ENCODE assay signal across 23 cellular contexts in genomic region chr17:34226011-34226410, GRCh38. TPM values are rescaled to one million over a fixed set of nuclear protein-coding genes. Genes with fewer than 3 reads are reported as not detected.
A peak's percentile ranks its signal among the peaks of the same experiment; 100 is the strongest.
DNase-seq lines count a peak whose midpoint lies in the region; ATAC-seq, FAIRE-seq and TF ChIP-seq lines count a peak whose summit lies in the region.
"Had no signal": no experiment of that assay in that cellular context is flagged by ENCODE, and none has a peak within 500 bp of the region (broad histone marks: within the 10 kb centered on the region; RNA-seq: fewer than 3 reads in every experiment).

No MANE protein-coding gene starts in this region.

- H3K9ac ChIP-seq in astrocyte (ENCODE audit: low read length), result no peak overlapping the region

- no peak overlapping the region for H3K27ac ChIP-seq in HEK293 (ENCODE audit: extremely low read depth, low read depth, low read length)
- H3K27ac ChIP-seq in astrocyte (ENCODE audit: low read depth, low read length), result no peak overlapping the region

- peaks cover 3% of the 10 kb centered on the region for H3K9me3 Mint-ChIP-seq in astrocyte (ENCODE audit: unreplicated experiment)

- no peak for FAIRE-seq in astrocyte (lab: Jason Lieb, UNC)
- FAIRE-seq: GM19239 had no signal

- H3K79me2 ChIP-seq in astrocyte (ENCODE audit: insufficient read depth, low read length), result no peaks in the 10 kb centered on the region

- H3K4me3 ChIP-seq in HEK293 (ENCODE audit: low read depth, low read length) (no peak overlapping the region), astrocyte (ENCODE audit: insufficient read depth, low read depth, low read length) (no peak overlapping the region)

- no peaks in the 10 kb centered on the region for H3K36me3 Mint-ChIP-seq in astrocyte (ENCODE audit: low read depth, unreplicated experiment)

- H2AFZ ChIP-seq in astrocyte (ENCODE audit: low read depth, low read length), result no peak overlapping the region

- no peak overlapping the region for H3K4me3 Mint-ChIP-seq in astrocyte (ENCODE audit: unreplicated experiment)
- H3K4me3 Mint-ChIP-seq: T-helper 1 cell treated with Interleukin-12 subunit alpha and Interleukin-12 subunit beta and Interleukin-4 antibody, amounts not matched to agents 30 μg/mL and 1 μg/mL, for 36 hours had no signal

- H3K27me3 ChIP-seq in astrocyte (ENCODE audit: insufficient read depth, low read length), result no peaks in the 10 kb centered on the region

- POLR2A ChIA-PET in HEK293 (lab: Yijun Ruan, JAX), result no interaction called here

- peaks cover 15% of the 10 kb centered on the region for H3K27me3 Mint-ChIP-seq in astrocyte (ENCODE audit: low read depth, unreplicated experiment)

- CTCF ChIA-PET in HEK293 (lab: Yijun Ruan, JAX), result interaction anchor here (1.1 to 2.9 kb wide), 3 partner anchors 24 to 136 kb away, joined by 3 to 13 read pairs (median 3); no protein-coding TSS in a partner anchor

- H3K4me2 ChIP-seq in astrocyte (ENCODE audit: low read length), result no peak overlapping the region

- no peaks in the 10 kb centered on the region for H3K36me3 ChIP-seq in HEK293 (ENCODE audit: control insufficient read depth in 2 of 2, insufficient read depth in 1 of 2, low read length in 2 of 2)
- no peaks in the 10 kb centered on the region for H3K36me3 ChIP-seq in astrocyte (ENCODE audit: insufficient read depth, low read length)

- H3K9me3 ChIP-seq in HEK293 (ENCODE audit: control insufficient read depth, insufficient read depth, low read depth, low read length) (no peaks in the 10 kb centered on the region), astrocyte (ENCODE audit: insufficient read depth, low read depth, low read length) (peaks cover 2% of the 10 kb centered on the region)

- no peak for TF ChIP-seq CTCF in HEK293 (tag by site-specific recombination; IDR thresholded peaks at IDR 0.05)
- no peak for TF ChIP-seq CTCF in astrocyte (IDR thresholded peaks at IDR 0.05; ENCODE audit: insufficient read depth, low read depth, low read length)

- H4K20me1 ChIP-seq in astrocyte (ENCODE audit: insufficient read depth, low read length), result no peaks in the 10 kb centered on the region

- H3K4me1 ChIP-seq in HEK293 (ENCODE audit: control insufficient read depth, insufficient read depth, low read length) (no peaks in the 10 kb centered on the region), astrocyte (ENCODE audit: insufficient read depth, low read length) (peaks cover 3% of the 10 kb centered on the region)

- H3K4me1 Mint-ChIP-seq in astrocyte (ENCODE audit: low read depth, unreplicated experiment), result peaks cover 6% of the 10 kb centered on the region

- ATAC-seq in GM18519 (IDR thresholded peaks at IDR 0.05; ENCODE audit: low FRiP score, unreplicated experiment) (no peak), GM19463 (IDR thresholded peaks at IDR 0.05; ENCODE audit: unreplicated experiment) (no peak)

- H3K27ac Mint-ChIP-seq in astrocyte (ENCODE audit: unreplicated experiment), result no peak overlapping the region
- H3K27ac Mint-ChIP-seq: T-helper 1 cell treated with Interleukin-12 subunit alpha and Interleukin-12 subunit beta and Interleukin-4 antibody, amounts not matched to agents 30 μg/mL and 1 μg/mL, for 36 hours had no signal

- DNase-seq in AG08395 (ENCODE audit: low spot score), result peak; percentile 19
- DNase-seq in astrocyte (ENCODE audit: low read depth), result peak; percentile 77
- peak; percentile 10 for DNase-seq in kidney glomerular epithelial cell (lab: John Stamatoyannopoulos, UW)
- DNase-seq in LoVo (ENCODE audit: low spot score), result no peak
- no peak for DNase-seq in activated T-cell treated with anti-CD3 and anti-CD28 coated beads for 4 hours
- DNase-seq: 8988T; C1 segment of cervical spinal cord; HCEC 1CT; KG1; NCI-H1092 treated with DMSO at 0.1 percent for 48 hours; NCI-H2081 treated with DMSO at 0.1 percent for 48 hours; NCI-H345; NCI-H526 treated with DMSO at 0.1 percent for 48 hours; NK-92 treated with Interleukin-12 subunit alpha and Interleukin-12 subunit beta, amount 100 ng/mL, for 24 hours; RPMI8226; SIG-M5 had no signal

TF ChIP-seq in HEK293, 187 proteins besides CTCF, POLR2A, EP300 and RAD21:
- TF ChIP-seq, protein P1, sequence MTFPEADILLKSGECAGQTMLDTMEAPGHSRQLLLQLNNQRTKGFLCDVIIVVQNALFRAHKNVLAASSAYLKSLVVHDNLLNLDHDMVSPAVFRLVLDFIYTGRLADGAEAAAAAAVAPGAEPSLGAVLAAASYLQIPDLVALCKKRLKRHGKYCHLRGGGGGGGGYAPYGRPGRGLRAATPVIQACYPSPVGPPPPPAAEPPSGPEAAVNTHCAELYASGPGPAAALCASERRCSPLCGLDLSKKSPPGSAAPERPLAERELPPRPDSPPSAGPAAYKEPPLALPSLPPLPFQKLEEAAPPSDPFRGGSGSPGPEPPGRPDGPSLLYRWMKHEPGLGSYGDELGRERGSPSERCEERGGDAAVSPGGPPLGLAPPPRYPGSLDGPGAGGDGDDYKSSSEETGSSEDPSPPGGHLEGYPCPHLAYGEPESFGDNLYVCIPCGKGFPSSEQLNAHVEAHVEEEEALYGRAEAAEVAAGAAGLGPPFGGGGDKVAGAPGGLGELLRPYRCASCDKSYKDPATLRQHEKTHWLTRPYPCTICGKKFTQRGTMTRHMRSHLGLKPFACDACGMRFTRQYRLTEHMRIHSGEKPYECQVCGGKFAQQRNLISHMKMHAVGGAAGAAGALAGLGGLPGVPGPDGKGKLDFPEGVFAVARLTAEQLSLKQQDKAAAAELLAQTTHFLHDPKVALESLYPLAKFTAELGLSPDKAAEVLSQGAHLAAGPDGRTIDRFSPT (tag by site-specific recombination; IDR thresholded peaks at IDR 0.05), result 0 out of 2 replicates have a peak, but pooled peaks have one; percentile 13
- TF ChIP-seq ZNF423 (tag by site-specific recombination; IDR thresholded peaks at IDR 0.05), result no peak
- TF ChIP-seq, protein P2, sequence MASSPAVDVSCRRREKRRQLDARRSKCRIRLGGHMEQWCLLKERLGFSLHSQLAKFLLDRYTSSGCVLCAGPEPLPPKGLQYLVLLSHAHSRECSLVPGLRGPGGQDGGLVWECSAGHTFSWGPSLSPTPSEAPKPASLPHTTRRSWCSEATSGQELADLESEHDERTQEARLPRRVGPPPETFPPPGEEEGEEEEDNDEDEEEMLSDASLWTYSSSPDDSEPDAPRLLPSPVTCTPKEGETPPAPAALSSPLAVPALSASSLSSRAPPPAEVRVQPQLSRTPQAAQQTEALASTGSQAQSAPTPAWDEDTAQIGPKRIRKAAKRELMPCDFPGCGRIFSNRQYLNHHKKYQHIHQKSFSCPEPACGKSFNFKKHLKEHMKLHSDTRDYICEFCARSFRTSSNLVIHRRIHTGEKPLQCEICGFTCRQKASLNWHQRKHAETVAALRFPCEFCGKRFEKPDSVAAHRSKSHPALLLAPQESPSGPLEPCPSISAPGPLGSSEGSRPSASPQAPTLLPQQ (tag by site-specific recombination; IDR thresholded peaks at IDR 0.05), result no peak

RNA-seq across cellular contexts. Expression of gene CCL2, which starts 29.1 kb away (rescaled TPM):
- 44.1 and 54.2 TPM in 2 replicates for total RNA-seq in astrocyte
- total RNA-seq: OCI-LY7 had no signal

RNA-seq across cellular contexts. Expression of gene CCL7, which starts 44.0 kb away (rescaled TPM):
- total RNA-seq in astrocyte, result not detected in 2 replicates
- total RNA-seq: MCF 10A, OCI-LY7 had no signal

RNA-seq across cellular contexts. Expression of gene CCL11, which starts 59.5 kb away (rescaled TPM):
- total RNA-seq in astrocyte, result 0.26 TPM in 1 of 2 replicates, not detected in the other
- total RNA-seq: MCF 10A, OCI-LY7 had no signal

Comparison
In these comparisons a context has a peak if more than half of its experiments do, and no peak if none do; other contexts are left out.
1. DNase-seq: peak in AG08395 (single experiment), astrocyte (single experiment) and kidney glomerular epithelial cell (single experiment); none in LoVo (single experiment) and activated T-cell treated with anti-CD3 and anti-CD28 coated beads for 4 hours (single experiment).